Comparison of ENCODE assay signal across 9 cellular contexts in the genomic region with DNA sequence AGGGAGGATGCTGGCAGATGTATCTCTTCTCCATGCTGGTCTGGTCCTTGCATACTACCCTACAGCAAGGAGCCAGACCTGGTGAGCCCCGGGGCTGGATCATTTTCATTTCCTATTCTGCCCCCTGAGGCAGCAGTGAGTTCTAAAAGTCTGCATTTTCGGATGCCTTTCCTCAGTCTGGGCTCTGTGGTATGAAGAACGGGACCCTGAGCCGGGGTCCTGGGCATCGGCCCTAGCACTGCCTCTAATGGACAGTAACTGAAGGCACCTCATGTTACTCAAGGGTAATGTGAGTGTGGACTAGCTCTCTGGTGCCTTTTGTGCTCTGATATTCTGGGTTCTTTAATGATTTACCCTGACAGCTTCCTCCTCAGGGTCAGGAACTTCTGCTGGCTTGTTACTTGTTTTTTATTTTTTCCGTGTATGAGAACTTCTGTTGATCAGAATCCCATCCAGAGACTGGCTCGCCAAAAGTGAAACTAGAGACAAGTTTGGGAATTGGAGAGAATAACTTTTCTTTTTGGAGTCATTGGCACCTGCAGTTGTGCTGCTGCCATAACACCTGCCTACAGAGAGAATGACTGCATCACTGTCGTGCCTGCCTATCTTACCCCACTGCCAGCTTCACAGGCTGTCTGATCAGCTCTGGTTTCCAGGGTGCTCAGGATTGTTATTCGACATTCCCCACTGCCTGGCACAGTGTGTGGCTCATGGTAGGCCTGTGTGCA.
DNase-seq lines count a peak whose midpoint lies in the region; ATAC-seq and TF ChIP-seq lines count a peak whose summit lies in the region.
"Had no signal": no experiment of that assay in that cellular context is flagged by ENCODE, and none has a peak within 500 bp of the region (broad histone marks: within the 10 kb centered on the region; RNA-seq: fewer than 3 reads in every experiment).

No MANE protein-coding gene starts in this region.

- intact Hi-C loops in sciatic nerve (cut with DNase I): no loop called here

- ATAC-seq in GM18861 (IDR thresholded peaks at IDR 0.05; ENCODE audit: unreplicated experiment) (peak; percentile 31), HG03378 (IDR thresholded peaks at IDR 0.05; ENCODE audit: unreplicated experiment) (peak; percentile 13), sciatic nerve (peak; percentile 77), GM21515 (IDR thresholded peaks at IDR 0.05; ENCODE audit: unreplicated experiment) (no peak), HG03571 (IDR thresholded peaks at IDR 0.05; ENCODE audit: unreplicated experiment) (no peak)

- TF ChIP-seq POLR2A in erythroblast (IDR thresholded peaks at IDR 0.05; ENCODE audit: low read length): no peak

- DNase-seq in erythroblast (lab: John Stamatoyannopoulos, UW) (peak; percentile 12 to 22), sciatic nerve (ENCODE audit: low spot score) (no peak), NCI-H446 (lab: John Stamatoyannopoulos, UW) (no peak), NCI-H510A (lab: John Stamatoyannopoulos, UW) (no peak)
- DNase-seq: stimulated activated CD4-positive, alpha-beta T cell treated with anti-CD3 and anti-CD28 coated beads, Interleukin-4, amount 100 ng/mL, for 4 hours had no signal

Comparison
In these comparisons a context has a peak if more than half of its experiments do, and no peak if none do; other contexts are left out.
1. ATAC-seq: peak in GM18861 (single experiment), HG03378 (single experiment) and sciatic nerve (single experiment); none in GM21515 (single experiment) and HG03571 (single experiment).
2. DNase-seq: peak in erythroblast (2 of 2); none in sciatic nerve (single experiment), NCI-H446 (0 of 2) and NCI-H510A (single experiment).